In genomic region chr6:7685276-7685675, GRCh38 we compare ENCODE assay signal across 27 cellular contexts. TPM values are rescaled to one million over a fixed set of nuclear protein-coding genes. Genes with fewer than 3 reads are reported as not detected.
DNase-seq lines count a peak whose midpoint lies in the region; ATAC-seq, FAIRE-seq and TF ChIP-seq lines count a peak whose summit lies in the region.
"Had no signal": no experiment of that assay in that cellular context is flagged by ENCODE, and none has a peak within 500 bp of the region (broad histone marks: within the 10 kb centered on the region; RNA-seq: fewer than 3 reads in every experiment).

No MANE protein-coding gene starts in this region.

- CTCF ChIA-PET in K562 (lab: Yijun Ruan, JAX; ENCODE audit: low intra/inter-chr PET ratio), result no interaction called here

- H3K4me3 ChIP-seq in LNCaP clone FGC (ENCODE audit: low read depth, low read length) (no peak overlapping the region), K562 (no peak overlapping the region), osteoblast (ENCODE audit: insufficient read depth, low read length) (no peak overlapping the region), foreskin fibroblast (ENCODE audit: low read depth in 1 of 2, low read length in 2 of 2) (no peak overlapping the region)
- H3K4me3 ChIP-seq: BLaER1 had no signal

- TF ChIP-seq RAD21 in K562 (CRISPR knock-in tag; conservative IDR thresholded peaks at IDR 0.05 in 1 of 2, IDR thresholded peaks at IDR 0.05 in 1 of 2), result no peak

- TF ChIP-seq POLR2A in K562 (conservative IDR thresholded peaks at IDR 0.05), result no peak

- no peak for FAIRE-seq in K562 (lab: Jason Lieb, UNC)
- FAIRE-seq: D721Med, GM12891 had no signal

- no peak for TF ChIP-seq CTCF in LNCaP clone FGC (IDR thresholded peaks at IDR 0.05; ENCODE audit: control insufficient read depth, extremely low read depth, insufficient read depth)
- TF ChIP-seq CTCF in K562 (IDR thresholded peaks at IDR 0.05 in 2 of 3, conservative IDR thresholded peaks at IDR 0.05 in 1 of 3; ENCODE audit: insufficient read depth in 2 of 3, low read depth in 1 of 3, low read length in 3 of 3), result no peak
- TF ChIP-seq CTCF in osteoblast (IDR thresholded peaks at IDR 0.05; ENCODE audit: extremely low read depth, low read depth, low read length), result no peak
- no peak for TF ChIP-seq CTCF in foreskin fibroblast (IDR thresholded peaks at IDR 0.05; ENCODE audit: low read depth, low read length)

- H3K79me2 ChIP-seq in K562 (ENCODE audit: control insufficient read depth, insufficient read depth, low read length), result no peaks in the 10 kb centered on the region
- no peaks in the 10 kb centered on the region for H3K79me2 ChIP-seq in osteoblast (ENCODE audit: insufficient read depth, low read length)

- H3K27ac ChIP-seq in K562 (ENCODE audit: extremely low read depth, low read depth, low read length), result no peak overlapping the region
- H3K27ac ChIP-seq in osteoblast (ENCODE audit: low read depth, low read length), result no peak overlapping the region
- H3K27ac ChIP-seq: BLaER1, RWPE1 had no signal

- no peak overlapping the region for H3K9ac ChIP-seq in K562 (ENCODE audit: insufficient read depth in 1 of 2, low read depth in 2 of 2, low read length in 2 of 2)
- H3K9ac ChIP-seq: BLaER1 had no signal

- intact Hi-C loops in K562 (cut with micrococcal nuclease), result no loop called here

- peak overlapping the region; percentile 29; the same call in 1 of the 2 replicates for H2AFZ ChIP-seq in K562 (ENCODE audit: low read depth, low read length)
- no peak overlapping the region for H2AFZ ChIP-seq in osteoblast (ENCODE audit: low read length)

- H4K20me1 ChIP-seq in K562 (replicated peaks; ENCODE audit: control insufficient read depth, insufficient read depth, low read length), result no peaks in the 10 kb centered on the region
- H4K20me1 ChIP-seq in osteoblast (ENCODE audit: insufficient read depth, low read length), result no peaks in the 10 kb centered on the region
- H4K20me1 ChIP-seq: BLaER1 had no signal

- ATAC-seq in K562, result no peak
- ATAC-seq: Panc1, T-cell had no signal

- TF ChIP-seq EP300 in K562 (IDR thresholded peaks at IDR 0.05; ENCODE audit: low read length), result no peak

- H3K4me1 ChIP-seq in K562 (replicated peaks in 1 of 2; ENCODE audit: control insufficient read depth in 2 of 2, insufficient read depth in 2 of 2, low read length in 2 of 2), result peaks cover 4 to 9% of the 10 kb centered on the region in 2 experiments; a peak in 4 of 5 replicates
- peaks cover 5% of the 10 kb centered on the region for H3K4me1 ChIP-seq in osteoblast (ENCODE audit: insufficient read depth, low read length)
- H3K4me1 ChIP-seq: BLaER1 had no signal

- 3% methylated on average over 1 of the region's 1 CpG for WGBS in K562 (ENCODE audit: insufficient coverage, low coverage, missing lambda C conversion rate)

- in situ Hi-C loops in K562 (cut with MboI), result no loop called here

- peaks cover 7 to 9% of the 10 kb centered on the region in 2 experiments; a peak in 4 of 5 replicates for H3K27me3 ChIP-seq in K562 (ENCODE audit: control insufficient read depth in 2 of 2, insufficient read depth in 2 of 2, low read length in 2 of 2)
- H3K27me3 ChIP-seq in osteoblast (ENCODE audit: insufficient read depth, low read length), result no peaks in the 10 kb centered on the region
- H3K27me3 ChIP-seq: BLaER1 had no signal

- H3K4me2 ChIP-seq in K562 (ENCODE audit: insufficient read depth, low read length), result no peak overlapping the region
- no peak overlapping the region for H3K4me2 ChIP-seq in osteoblast (ENCODE audit: insufficient read depth, low read length)
- H3K4me2 ChIP-seq: BLaER1 had no signal

- DNase-seq in NCI-H510A treated with DMSO at 0.1 percent for 48 hours (lab: John Stamatoyannopoulos, UW), result peak; percentile 79
- no peak for DNase-seq in NCI-H510A (lab: John Stamatoyannopoulos, UW)
- peak; percentile 39 for DNase-seq in LNCaP clone FGC (ENCODE audit: low read depth)
- DNase-seq in K562 (ENCODE audit: extremely low read depth in 1 of 4, low spot score in 3 of 4), result no peak
- DNase-seq in osteoblast (ENCODE audit: insufficient read length, low spot score, missing footprints), result peak; percentile 19
- DNase-seq in Kasumi-1 (lab: John Stamatoyannopoulos, UW), result no peak
- no peak for DNase-seq in foreskin fibroblast
- no peak for DNase-seq in stimulated activated naive CD4-positive, alpha-beta T cell (lab: John Stamatoyannopoulos, UW)
- DNase-seq: CD4-positive, alpha-beta T cell; DMS79 treated with DMSO at 0.1 percent for 48 hours; GF-D8; GOT3; HCEC 1CT; Karpas-422; MV-4-11; NCI-H1105; NCI-H1436 treated with DMSO at 0.1 percent for 48 hours; NCI-H187 treated with DMSO at 0.1 percent for 48 hours; NCI-H2171; NCI-H524 treated with DMSO at 0.1 percent for 48 hours; SHP77; T-cell had no signal

- H3K36me3 ChIP-seq in K562 (ENCODE audit: control insufficient read depth, insufficient read depth, low read length), result no peaks in the 10 kb centered on the region
- no peaks in the 10 kb centered on the region for H3K36me3 ChIP-seq in osteoblast (ENCODE audit: insufficient read depth, low read length)
- H3K36me3 ChIP-seq: BLaER1 had no signal

- no peaks in the 10 kb centered on the region for H3K9me1 ChIP-seq in K562 (ENCODE audit: control insufficient read depth, insufficient read depth, low read length)

- POLR2A ChIA-PET in K562 (lab: Yijun Ruan, JAX), result no interaction called here

- H3K9me3 ChIP-seq in K562 (replicated peaks; ENCODE audit: control insufficient read depth, insufficient read depth, low read depth, low read length), result no peaks in the 10 kb centered on the region
- no peaks in the 10 kb centered on the region for H3K9me3 ChIP-seq in osteoblast (ENCODE audit: low read depth, low read length)
- H3K9me3 ChIP-seq: BLaER1 had no signal

- BruUV-seq in K562 (replicated peaks; lab: Mats Ljungman, UMichigan), result no TSS peak

TF ChIP-seq in K562, 482 proteins besides CTCF, POLR2A, EP300 and RAD21:
- TF ChIP-seq NFRKB (IDR thresholded peaks at IDR 0.05; ENCODE audit: low read depth) (no peak), ELF2 (CRISPR knock-in tag; IDR thresholded peaks at IDR 0.05) (no peak)

RNA-seq across cellular contexts. Expression of gene BMP6, which starts 40.6 kb away (rescaled TPM):
- total RNA-seq in K562 (2011; cell fraction: chromatin; rRNA removed; ENCODE audit: low replicate concordance), result not detected in 2 replicates
- 0.17 TPM in 1 of 2 replicates, not detected in the other for total RNA-seq in K562 (2011; cell fraction: nucleolus; rRNA removed)
- not detected in 2 replicates for total RNA-seq in K562 (2011; cell fraction: nucleoplasm; rRNA removed)
- total RNA-seq in K562 (2014; rRNA removed), result not detected in 2 replicates
- 0.10 TPM in 1 of 2 replicates, not detected in the other for total RNA-seq in K562 (2014; rRNA removed; fragmentation: Illumina TruSeq; extraction: Trizol)
- 0.07 and 0.15 TPM in 2 replicates for total RNA-seq in K562 (2015; rRNA removed; fragmentation: Illumina TruSeq; extraction: Trizol)
- total RNA-seq in K562 (2021), result 0.07 and 0.13 TPM in 2 replicates
- polyA plus RNA-seq in K562 (2011; rRNA removed), result 0.04 and 0.15 TPM in 2 replicates
- polyA plus RNA-seq in K562 (2011; cell fraction: cytosol; rRNA removed), result 0.06 and 0.21 TPM in 2 replicates
- polyA plus RNA-seq in K562 (2011; cell fraction: nucleus; rRNA removed), result 0.06 TPM in 1 of 2 replicates, not detected in the other
- 0.13 and 0.26 TPM in 2 replicates for polyA plus RNA-seq in K562 (2012)
- polyA plus RNA-seq in K562 (2014; fragmentation: Illumina TruSeq; extraction: Trizol), result 0.10 TPM in 2 replicates
- under 1 TPM in 1 of 2 experiments, not detected in 1; 0.01 TPM for polyA plus RNA-seq in K562 (2014; fragmentation: Nextera tagmentation; extraction: Ambion mirVana)
- 0.05 and 0.22 TPM in 2 replicates for polyA plus RNA-seq in K562 (2014; rRNA removed)
- 0.07 and 0.36 TPM in 2 replicates for polyA minus RNA-seq in K562 (2011; rRNA and poly(A)+ RNA removed)
- 1.1 TPM in 1 of 2 replicates, not detected in the other for polyA minus RNA-seq in K562 (2011; cell fraction: cytosol; rRNA and poly(A)+ RNA removed)
- polyA minus RNA-seq in K562 (2011; cell fraction: nucleus; rRNA and poly(A)+ RNA removed), result 0.13 and 0.22 TPM in 2 replicates
- 0.59 and 0.72 TPM in 2 replicates for total RNA-seq in osteoblast
- total RNA-seq: CD4-positive, alpha-beta T cell had no signal

Comparison
In these comparisons a context has a peak if more than half of its experiments do, and no peak if none do; other contexts are left out.
1. DNase-seq: peak in NCI-H510A treated with DMSO at 0.1 percent for 48 hours (single experiment), LNCaP clone FGC (single experiment) and osteoblast (single experiment); none in NCI-H510A (single experiment), K562 (0 of 4), Kasumi-1 (0 of 2), foreskin fibroblast (0 of 2) and stimulated activated naive CD4-positive, alpha-beta T cell (0 of 6).